8 cellular contexts compared by ENCODE assay signal in the genomic region with DNA sequence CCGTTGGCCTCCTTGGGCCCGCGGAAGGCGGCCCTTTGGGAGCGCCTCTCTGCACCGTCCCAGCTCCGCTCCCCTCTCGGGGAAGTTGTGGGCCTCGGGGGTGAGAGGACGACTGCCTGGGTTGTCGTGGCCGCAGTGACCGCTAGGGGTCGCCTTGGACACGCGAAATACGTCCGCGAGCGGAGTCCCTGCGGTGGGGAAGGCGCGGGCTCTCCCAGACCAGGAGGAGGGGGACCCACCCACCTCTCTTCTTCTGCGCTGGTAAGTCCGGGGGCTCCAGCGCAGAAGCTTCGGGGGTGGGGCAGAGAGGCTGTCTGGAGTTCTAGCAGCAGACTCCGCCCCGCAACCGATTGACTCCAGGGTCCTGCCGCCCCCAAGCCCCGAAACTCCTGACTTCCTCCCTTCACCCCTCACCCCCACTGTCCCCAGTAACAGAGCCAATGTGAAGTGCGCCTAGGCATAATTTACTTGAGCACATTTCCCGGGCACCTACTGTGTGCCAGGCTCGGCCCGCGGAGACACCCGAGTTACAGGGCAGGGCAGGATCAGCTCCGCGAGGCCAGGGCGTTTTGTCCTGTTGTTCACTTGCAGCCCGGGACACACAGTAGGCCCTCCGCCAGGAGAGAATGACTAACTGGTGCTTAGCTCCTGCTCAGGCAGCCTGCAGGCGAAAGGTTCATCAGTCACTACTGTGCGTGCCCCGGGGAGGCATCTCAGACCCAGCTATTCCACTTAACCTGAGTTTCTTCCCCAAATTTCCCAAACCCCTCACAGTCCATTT. TPM values are rescaled to one million over a fixed set of nuclear protein-coding genes. Genes with fewer than 3 reads are reported as not detected.
DNase-seq lines count a peak whose midpoint lies in the region; ATAC-seq and TF ChIP-seq lines count a peak whose summit lies in the region.

No MANE protein-coding gene starts in this region.

- no peak overlapping the region for H3K23ac ChIP-seq in neuronal stem cell (ENCODE audit: low read depth, low read length, poor library complexity)

- H3K4me1 ChIP-seq in BE2C (peaks cover 3% of the 10 kb centered on the region), neuronal stem cell (ENCODE audit: control insufficient read depth in 2 of 2, insufficient read depth in 1 of 2, low read depth in 1 of 2, low read length in 2 of 2) (peaks cover 10 to 13% of the 10 kb centered on the region in 2 donors)

- peak overlapping the region; percentile 91 for H2AFZ ChIP-seq in neuronal stem cell (ENCODE audit: low read length)

- no peak overlapping the region for H2BK5ac ChIP-seq in neuronal stem cell (ENCODE audit: low read length)

- no peak overlapping the region for H3K4ac ChIP-seq in neuronal stem cell (ENCODE audit: low read length)

- no peaks in the 10 kb centered on the region for H3K27me3 ChIP-seq in BE2C
- peaks cover 0 to 28% (median 3%) of the 10 kb centered on the region in 3 experiments for H3K27me3 ChIP-seq in neuronal stem cell (ENCODE audit: control insufficient read depth in 3 of 3, insufficient read depth in 3 of 3, low read depth in 1 of 3, low read length in 3 of 3)

- peak overlapping the region; percentile 43 for H3K4me3 ChIP-seq in BE2C (ENCODE audit: low read depth, low read length)
- peak overlapping the region; percentile 20 to 68 for H3K4me3 ChIP-seq in neuronal stem cell (ENCODE audit: low read length in 2 of 2)

- peak overlapping the region; percentile 76 for H3K18ac ChIP-seq in neuronal stem cell (ENCODE audit: low read length)

- H4K91ac ChIP-seq in neuronal stem cell (ENCODE audit: low read depth, low read length, poor library complexity) = no peak overlapping the region

- no peaks in the 10 kb centered on the region for H3K9me3 ChIP-seq in BE2C
- no peaks in the 10 kb centered on the region for H3K9me3 ChIP-seq in neuronal stem cell (replicated peaks in 1 of 2; ENCODE audit: control insufficient read depth in 2 of 2, insufficient read depth in 1 of 2, low read depth in 1 of 2, low read length in 2 of 2)

- peak; percentile 72 for ATAC-seq in HG03521 (IDR thresholded peaks at IDR 0.05; ENCODE audit: unreplicated experiment)

- H3K4me2 ChIP-seq in neuronal stem cell (ENCODE audit: insufficient read depth, low read length, poor library complexity, severe bottlenecking) = peak overlapping the region; percentile 67

- no peak overlapping the region for H2BK120ac ChIP-seq in neuronal stem cell (ENCODE audit: low read depth, low read length)

- no peak overlapping the region for H2AK5ac ChIP-seq in neuronal stem cell (ENCODE audit: low read depth, low read length)

- peak overlapping the region; percentile 18 for H3K9ac ChIP-seq in neuronal stem cell (ENCODE audit: low read depth, low read length, poor library complexity)

- WGBS in neuronal stem cell (ENCODE audit: extremely low coverage in 2 of 2, insufficient read length in 2 of 2, insufficient replicate concordance in 1 of 2), 2 donors = no CpG with 5 or more reads among the region's 46 CpGs

- H3K14ac ChIP-seq in neuronal stem cell (ENCODE audit: low read length) = peak overlapping the region; percentile 22

- H3K79me1 ChIP-seq in neuronal stem cell (ENCODE audit: low read depth, low read length) = no peaks in the 10 kb centered on the region

- peak; percentile 87 for DNase-seq in BE2C
- peak; percentile 81 for DNase-seq in GM19238 (ENCODE audit: insufficient read length, low spot score)
- peak; percentile 53 for DNase-seq in RKO (ENCODE audit: low spot score)
- DNase-seq in activated effector memory CD4-positive, alpha-beta T cell treated with anti-CD3 and anti-CD28 coated beads, Interleukin-2, amount 50 U/mL, for 16 hours = peak; percentile 95
- peak; percentile 56 for DNase-seq in foreskin melanocyte
- peak; percentile 86 for DNase-seq in neuronal stem cell (ENCODE audit: low spot score)
- DNase-seq in stromal cell of bone marrow (ENCODE audit: low read depth) = peak; percentile 53

- no peak overlapping the region for H2BK12ac ChIP-seq in neuronal stem cell (ENCODE audit: low read length)

- H3K36me3 ChIP-seq in BE2C (no peaks in the 10 kb centered on the region), neuronal stem cell (replicated peaks in 1 of 2; ENCODE audit: control insufficient read depth in 2 of 2, insufficient read depth in 2 of 2, low read length in 2 of 2) (no peaks in the 10 kb centered on the region)

- TF ChIP-seq CTCF in BE2C (IDR thresholded peaks at IDR 0.05; ENCODE audit: low read depth, low read length) = peak; percentile 68

- no peak overlapping the region for H2BK15ac ChIP-seq in neuronal stem cell (ENCODE audit: low read length)

- H4K8ac ChIP-seq in neuronal stem cell (ENCODE audit: low read depth, low read length) = peak overlapping the region; percentile 78

- H3K27ac ChIP-seq in neuronal stem cell (replicated peaks; ENCODE audit: low read length) = no peak overlapping the region

RNA-seq across cellular contexts. Expression of gene DNASE1L3, which starts 32.8 kb away (rescaled TPM):
- polyA plus RNA-seq in BE2C (2012; ENCODE audit: insufficient read depth, insufficient read length, low read depth) = not detected
- polyA plus RNA-seq in neuronal stem cell (2013, experiment 1 of 2) = not detected
- not detected for polyA plus RNA-seq in neuronal stem cell (2013, experiment 2 of 2)

RNA-seq across cellular contexts. Expression of gene ABHD6, which starts 59.7 kb away (rescaled TPM):
- polyA plus RNA-seq in BE2C (2012; ENCODE audit: insufficient read depth, insufficient read length, low read depth) = 5.2 TPM
- 18.4 TPM for polyA plus RNA-seq in neuronal stem cell (2013, experiment 1 of 2)
- 18.0 TPM for polyA plus RNA-seq in neuronal stem cell (2013, experiment 2 of 2)
